In the genomic region with DNA sequence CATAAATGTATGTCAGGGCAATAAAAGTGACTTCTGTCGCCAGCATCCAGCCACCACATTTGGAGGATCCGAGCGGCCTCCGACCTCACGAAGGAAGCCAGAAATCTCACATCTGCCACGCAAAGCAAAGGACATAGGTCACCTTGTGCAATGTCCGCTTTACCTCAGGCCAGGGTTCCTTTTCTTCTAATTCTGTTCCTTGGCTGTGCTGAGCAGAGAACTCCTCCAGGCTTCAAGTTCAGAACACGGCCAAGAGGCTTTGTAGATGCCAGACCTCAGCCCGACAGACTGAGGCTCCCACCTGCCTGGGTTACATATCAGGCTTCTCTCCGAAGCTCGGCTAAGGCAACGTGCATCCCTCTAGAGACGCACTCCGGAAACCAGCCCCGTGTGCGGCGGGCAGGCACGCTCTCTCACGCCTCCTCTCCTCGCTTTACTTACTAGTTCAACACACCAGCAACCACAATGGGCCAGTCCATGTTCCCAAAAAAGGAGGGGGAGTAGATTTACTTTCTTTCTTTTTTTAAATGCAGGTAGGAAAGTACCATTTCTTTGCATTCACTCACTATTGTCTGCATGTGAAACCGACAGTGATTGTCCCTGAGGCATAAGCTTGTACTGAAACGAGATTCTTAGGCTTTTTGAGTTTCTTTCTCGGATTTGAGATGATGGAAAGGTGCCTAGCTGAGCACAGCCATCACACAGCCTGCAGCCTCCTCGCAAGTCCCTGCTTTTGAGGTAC, we compare ENCODE assay signal across 8 cellular contexts.
A peak's percentile ranks its signal among the peaks of the same experiment; 100 is the strongest.
DNase-seq lines count a peak whose midpoint lies in the region; ATAC-seq and TF ChIP-seq lines count a peak whose summit lies in the region.

No MANE protein-coding gene starts in this region.

- H3K36me3 ChIP-seq in Peyer's patch (no peaks in the 10 kb centered on the region), osteoblast (ENCODE audit: insufficient read depth, low read length) (no peaks in the 10 kb centered on the region), thymus (ENCODE audit: control insufficient read depth, insufficient read depth) (no peaks in the 10 kb centered on the region)

- H3K4me3 ChIP-seq in Peyer's patch: peak overlapping the region; percentile 31 to 47 (median 45)
- peak overlapping the region; percentile 47 for H3K4me3 ChIP-seq in osteoblast (ENCODE audit: insufficient read depth, low read length)
- peak overlapping the region; percentile 62 for H3K4me3 ChIP-seq in thymus (ENCODE audit: low read length)

- DNase-seq in DMS 273 treated with DMSO at 0.1 percent for 48 hours (lab: John Stamatoyannopoulos, UW): peak; percentile 69
- DNase-seq in HuH-7.5 (ENCODE audit: low spot score): peak; percentile 82
- DNase-seq in Peyer's patch: peak; percentile 86 to 97 (median 95)
- peak; percentile 80 for DNase-seq in activated gamma-delta T cell (lab: John Stamatoyannopoulos, UW)
- DNase-seq in glomerular visceral epithelial cell (ENCODE audit: extremely low spot score): peak; percentile 84
- DNase-seq in osteoblast (ENCODE audit: insufficient read length, low spot score, missing footprints): peak; percentile 87

- H2AFZ ChIP-seq in osteoblast (ENCODE audit: low read length): peak overlapping the region; percentile 58

- TF ChIP-seq CTCF in Peyer's patch (IDR thresholded peaks at IDR 0.05) (no peak), osteoblast (IDR thresholded peaks at IDR 0.05; ENCODE audit: extremely low read depth, low read depth, low read length) (no peak)

- peak; percentile 81 to 85 for TF ChIP-seq POLR2A in Peyer's patch (IDR thresholded peaks at IDR 0.05)

- H3K9me3 ChIP-seq in Peyer's patch: no peaks in the 10 kb centered on the region
- H3K9me3 ChIP-seq in osteoblast (ENCODE audit: low read depth, low read length): no peaks in the 10 kb centered on the region
- no peaks in the 10 kb centered on the region for H3K9me3 ChIP-seq in thymus (ENCODE audit: control insufficient read depth)

- peak overlapping the region; percentile 73 for H3K4me2 ChIP-seq in osteoblast (ENCODE audit: insufficient read depth, low read length)

- H3K27me3 ChIP-seq in Peyer's patch: no peaks in the 10 kb centered on the region
- H3K27me3 ChIP-seq in osteoblast (ENCODE audit: insufficient read depth, low read length): peaks cover 10% of the 10 kb centered on the region
- H3K27me3 ChIP-seq in thymus (ENCODE audit: control insufficient read depth, insufficient read depth): no peaks in the 10 kb centered on the region

- no peaks in the 10 kb centered on the region for H4K20me1 ChIP-seq in osteoblast (ENCODE audit: insufficient read depth, low read length)

- under 1% methylated on average over 24 of the region's 24 CpGs for WGBS in thymus

- H3K27ac ChIP-seq in Peyer's patch (peak overlapping the region; percentile 80 to 87 (median 84)), osteoblast (ENCODE audit: low read depth, low read length) (no peak overlapping the region), thymus (ENCODE audit: low read depth) (peak overlapping the region; percentile 98)

- H3K4me1 ChIP-seq in Peyer's patch: peaks cover 0 to 28% (median 12%) of the 10 kb centered on the region in 4 donors
- peaks cover 9% of the 10 kb centered on the region for H3K4me1 ChIP-seq in osteoblast (ENCODE audit: insufficient read depth, low read length)
- H3K4me1 ChIP-seq in thymus (ENCODE audit: control insufficient read depth, insufficient read depth, low read length): peaks cover 15% of the 10 kb centered on the region

- no peaks in the 10 kb centered on the region for H3K79me2 ChIP-seq in osteoblast (ENCODE audit: insufficient read depth, low read length)

- peak; percentile 94 for ATAC-seq in GM21447 (IDR thresholded peaks at IDR 0.05; ENCODE audit: unreplicated experiment)
